Comparison of ENCODE assay signal across 1 cellular context in the genomic region with DNA sequence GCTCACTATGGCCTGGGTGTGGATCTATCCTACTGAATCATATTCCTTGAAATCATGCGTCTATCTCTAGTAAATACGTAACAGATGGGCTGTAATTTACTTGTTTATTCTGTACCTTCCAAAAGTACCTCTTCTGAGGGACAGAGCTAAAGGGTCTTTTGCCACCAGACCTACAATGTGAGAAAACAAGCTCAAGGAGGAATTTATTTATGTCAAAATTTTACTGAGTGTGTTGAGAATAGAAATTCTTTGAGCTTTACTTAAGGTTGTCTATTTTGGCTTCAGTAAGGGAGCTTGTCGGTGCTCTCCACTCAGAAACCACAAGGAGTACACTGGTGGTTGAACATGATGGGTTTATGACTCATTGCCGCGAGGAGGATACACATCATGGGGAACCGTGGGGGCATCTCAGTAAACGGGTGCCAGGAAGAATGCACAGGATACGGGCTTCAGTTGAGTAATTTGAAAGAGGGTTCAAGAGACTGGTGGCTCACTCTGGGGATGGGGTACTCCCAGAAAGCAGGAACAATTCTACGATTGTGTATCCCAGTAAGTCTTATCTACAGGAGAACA.
A peak's percentile ranks its signal among the peaks of the same experiment; 100 is the strongest.
TF ChIP-seq lines count a peak whose summit lies in the region.

No MANE protein-coding gene starts in this region.

TF ChIP-seq in HEK293, 187 proteins besides CTCF, POLR2A, EP300 and RAD21 (continued from another document):
- TF ChIP-seq, protein P1, sequence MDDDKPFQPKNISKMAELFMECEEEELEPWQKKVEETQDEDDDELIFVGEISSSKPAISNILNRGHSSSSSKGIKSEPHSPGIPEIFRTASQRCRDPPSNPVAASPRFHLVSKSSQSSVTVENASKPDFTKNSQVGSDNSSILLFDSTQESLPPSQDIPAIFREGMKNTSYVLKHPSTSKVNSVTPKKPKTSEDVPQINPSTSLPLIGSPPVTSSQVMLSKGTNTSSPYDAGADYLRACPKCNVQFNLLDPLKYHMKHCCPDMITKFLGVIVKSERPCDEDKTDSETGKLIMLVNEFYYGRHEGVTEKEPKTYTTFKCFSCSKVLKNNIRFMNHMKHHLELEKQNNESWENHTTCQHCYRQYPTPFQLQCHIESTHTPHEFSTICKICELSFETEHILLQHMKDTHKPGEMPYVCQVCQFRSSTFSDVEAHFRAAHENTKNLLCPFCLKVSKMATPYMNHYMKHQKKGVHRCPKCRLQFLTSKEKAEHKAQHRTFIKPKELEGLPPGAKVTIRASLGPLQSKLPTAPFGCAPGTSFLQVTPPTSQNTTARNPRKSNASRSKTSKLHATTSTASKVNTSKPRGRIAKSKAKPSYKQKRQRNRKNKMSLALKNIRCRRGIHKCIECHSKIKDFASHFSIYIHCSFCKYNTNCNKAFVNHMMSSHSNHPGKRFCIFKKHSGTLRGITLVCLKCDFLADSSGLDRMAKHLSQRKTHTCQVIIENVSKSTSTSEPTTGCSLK (tag by site-specific recombination; IDR thresholded peaks at IDR 0.05) = no peak
- TF ChIP-seq ZBTB48 (tag by site-specific recombination; IDR thresholded peaks at IDR 0.05) (no peak), ZNF350 (tag by site-specific recombination; IDR thresholded peaks at IDR 0.05) (no peak), ZNF335 (tag by site-specific recombination; conservative IDR thresholded peaks at IDR 0.05) (0 out of 2 replicates have a peak, but pooled peaks have one; percentile 27), ZFP69B (tag by site-specific recombination; IDR thresholded peaks at IDR 0.05) (no peak), ZNF664 (tag by site-specific recombination; IDR thresholded peaks at IDR 0.05) (no peak), FEZF1 (tag by site-specific recombination; IDR thresholded peaks at IDR 0.05) (no peak), ZBTB17 (tag by site-specific recombination; IDR thresholded peaks at IDR 0.05) (peak; percentile 54)
- TF ChIP-seq, protein P2, sequence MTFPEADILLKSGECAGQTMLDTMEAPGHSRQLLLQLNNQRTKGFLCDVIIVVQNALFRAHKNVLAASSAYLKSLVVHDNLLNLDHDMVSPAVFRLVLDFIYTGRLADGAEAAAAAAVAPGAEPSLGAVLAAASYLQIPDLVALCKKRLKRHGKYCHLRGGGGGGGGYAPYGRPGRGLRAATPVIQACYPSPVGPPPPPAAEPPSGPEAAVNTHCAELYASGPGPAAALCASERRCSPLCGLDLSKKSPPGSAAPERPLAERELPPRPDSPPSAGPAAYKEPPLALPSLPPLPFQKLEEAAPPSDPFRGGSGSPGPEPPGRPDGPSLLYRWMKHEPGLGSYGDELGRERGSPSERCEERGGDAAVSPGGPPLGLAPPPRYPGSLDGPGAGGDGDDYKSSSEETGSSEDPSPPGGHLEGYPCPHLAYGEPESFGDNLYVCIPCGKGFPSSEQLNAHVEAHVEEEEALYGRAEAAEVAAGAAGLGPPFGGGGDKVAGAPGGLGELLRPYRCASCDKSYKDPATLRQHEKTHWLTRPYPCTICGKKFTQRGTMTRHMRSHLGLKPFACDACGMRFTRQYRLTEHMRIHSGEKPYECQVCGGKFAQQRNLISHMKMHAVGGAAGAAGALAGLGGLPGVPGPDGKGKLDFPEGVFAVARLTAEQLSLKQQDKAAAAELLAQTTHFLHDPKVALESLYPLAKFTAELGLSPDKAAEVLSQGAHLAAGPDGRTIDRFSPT (tag by site-specific recombination; IDR thresholded peaks at IDR 0.05) = 0 out of 2 replicates have a peak, but pooled peaks have one; percentile 28
